Comparison of ENCODE assay signal across 18 cellular contexts in the genomic region with DNA sequence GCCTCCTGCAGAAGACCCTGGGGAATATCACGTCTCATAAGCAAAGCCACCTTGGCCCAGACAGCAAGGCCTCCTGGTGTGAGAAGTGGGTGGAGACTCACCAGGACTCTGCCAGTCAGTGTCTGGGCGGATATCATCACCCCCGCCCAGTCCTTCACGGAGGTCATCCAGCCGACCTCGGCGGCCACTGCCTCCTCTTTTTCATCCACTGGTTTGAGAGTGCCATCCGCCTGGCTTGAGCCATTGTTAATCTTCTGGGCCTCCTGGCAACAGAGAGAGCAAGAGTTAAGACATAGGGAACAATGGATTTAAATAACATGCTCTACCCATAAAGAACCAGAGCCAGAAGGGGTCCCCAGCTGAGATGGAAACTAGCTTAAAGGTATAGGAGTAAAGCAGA.
"Had no signal": no experiment of that assay in that cellular context is flagged by ENCODE, and none has a peak within 500 bp of the region (broad histone marks: within the 10 kb centered on the region; RNA-seq: fewer than 3 reads in every experiment).

No MANE protein-coding gene starts in this region.

- DNase-seq: IMR-90, Karpas-422, KG1, MG63, NCI-H1092 treated with DMSO at 0.1 percent for 48 hours, NCI-H1436, NCI-H1694 treated with DMSO at 0.1 percent for 48 hours, NCI-H1930, NCI-H2081, NCI-H2107, NCI-H2227 treated with DMSO at 0.1 percent for 48 hours, NCI-H446 treated with DMSO at 0.1 percent for 48 hours, NCI-H510A treated with DMSO at 0.1 percent for 48 hours, NCI-H526, NCI-H774, RPMI8226, SHP77, SJCRH30 had no signal

- H3K36me3 ChIP-seq: SJCRH30 had no signal

- H3K27ac ChIP-seq: SJCRH30 had no signal

- H3K27me3 ChIP-seq: MG63, SJCRH30 had no signal

- H3K4me3 ChIP-seq: MG63, SJCRH30 had no signal

- H3K9me3 ChIP-seq: MG63, SJCRH30 had no signal
